8 cellular contexts compared by ENCODE assay signal in genomic region chr20:60055740-60056139, GRCh38.
A peak's percentile ranks its signal among the peaks of the same experiment; 100 is the strongest.
DNase-seq lines count a peak whose midpoint lies in the region; ATAC-seq and TF ChIP-seq lines count a peak whose summit lies in the region.

No MANE protein-coding gene starts in this region.

- no peak overlapping the region for H2BK15ac ChIP-seq in mesenchymal stem cell (ENCODE audit: low read depth, poor library complexity, severe bottlenecking)

- intact Hi-C loops in natural killer cell (cut with micrococcal nuclease): loop anchor here (2.0 to 5.0 kb wide), 4 partner anchors 113 to 1207 kb away; partner anchors contain the start of genes FAM217B and PPP1R3D

- no peak overlapping the region for H3K4me3 ChIP-seq in mesenchymal stem cell (ENCODE audit: insufficient read depth in 1 of 2, low read depth in 1 of 2, low read length in 2 of 2)

- peaks cover 0 to 50% of the 10 kb centered on the region in 2 experiments for H3K27me3 ChIP-seq in mesenchymal stem cell (ENCODE audit: control insufficient read depth in 1 of 2, insufficient read depth in 1 of 2, low read length in 2 of 2)

- no peaks in the 10 kb centered on the region for H3K9me3 Mint-ChIP-seq in activated naive CD8-positive, alpha-beta T cell treated with anti-CD3 and anti-CD28 coated beads, Interleukin-2, amount 10 ng/mL, durations not matched to agents 7 days and 5 days
- no peaks in the 10 kb centered on the region for H3K9me3 Mint-ChIP-seq in natural killer cell

- no peak overlapping the region for H3K4me2 ChIP-seq in mesenchymal stem cell (ENCODE audit: low read length, poor library complexity, severe bottlenecking)

- H3K36me3 Mint-ChIP-seq in activated naive CD8-positive, alpha-beta T cell treated with anti-CD3 and anti-CD28 coated beads, Interleukin-2, amount 10 ng/mL, durations not matched to agents 7 days and 5 days: no peaks in the 10 kb centered on the region
- H3K36me3 Mint-ChIP-seq in natural killer cell: no peaks in the 10 kb centered on the region

- H3K27ac Mint-ChIP-seq in activated naive CD8-positive, alpha-beta T cell treated with anti-CD3 and anti-CD28 coated beads, Interleukin-2, amount 10 ng/mL, durations not matched to agents 7 days and 5 days: peak overlapping the region; percentile 82
- H3K27ac Mint-ChIP-seq in natural killer cell: peak overlapping the region; percentile 94 to 96

- H3K4ac ChIP-seq in mesenchymal stem cell (ENCODE audit: low read depth in 1 of 2, low read length in 2 of 2): no peak overlapping the region

- H3K9me3 ChIP-seq in mesenchymal stem cell (ENCODE audit: control insufficient read depth, low read length): no peaks in the 10 kb centered on the region

- H3K14ac ChIP-seq in mesenchymal stem cell (ENCODE audit: low read length in 2 of 2): no peak overlapping the region

- H2BK5ac ChIP-seq in mesenchymal stem cell (ENCODE audit: low read depth, low read length, poor library complexity, severe bottlenecking): no peak overlapping the region

- no peak overlapping the region for H2BK120ac ChIP-seq in mesenchymal stem cell (ENCODE audit: low read depth, low read length)

- H2AK5ac ChIP-seq in mesenchymal stem cell (ENCODE audit: low read length, severe bottlenecking): no peak overlapping the region

- peak; percentile 77 for ATAC-seq in activated naive CD8-positive, alpha-beta T cell treated with anti-CD3 and anti-CD28 coated beads, Interleukin-2, amount 10 ng/mL, durations not matched to agents 7 days and 5 days (ENCODE audit: low read depth)
- ATAC-seq in natural killer cell (peak; percentile 47 to 72 (median 64)), GM19467 (IDR thresholded peaks at IDR 0.05; ENCODE audit: unreplicated experiment) (no peak)

- H3K18ac ChIP-seq in mesenchymal stem cell (ENCODE audit: low read depth in 1 of 2, low read length in 2 of 2): no peak overlapping the region

- no peaks in the 10 kb centered on the region for H3K79me1 ChIP-seq in mesenchymal stem cell (replicated peaks; ENCODE audit: low read length, poor library complexity, severe bottlenecking)

- H3K27ac ChIP-seq in mesenchymal stem cell (ENCODE audit: low read length, poor library complexity, severe bottlenecking): no peak overlapping the region

- peaks cover 20% of the 10 kb centered on the region for H3K4me1 ChIP-seq in mesenchymal stem cell (ENCODE audit: control insufficient read depth, insufficient read depth, low read depth, low read length)

- no peak overlapping the region for H3K9ac ChIP-seq in mesenchymal stem cell (ENCODE audit: low read length)

- no peak overlapping the region for H4K8ac ChIP-seq in mesenchymal stem cell (ENCODE audit: low read length)

- H3K23ac ChIP-seq in mesenchymal stem cell (ENCODE audit: low read length in 2 of 2): no peak overlapping the region

- WGBS in mesenchymal stem cell: 74% methylated on average over 14 of the region's 14 CpGs

- peaks cover 9% of the 10 kb centered on the region for H3K27me3 Mint-ChIP-seq in activated naive CD8-positive, alpha-beta T cell treated with anti-CD3 and anti-CD28 coated beads, Interleukin-2, amount 10 ng/mL, durations not matched to agents 7 days and 5 days
- H3K27me3 Mint-ChIP-seq in natural killer cell (ENCODE audit: low read depth in 2 of 2): no peaks in the 10 kb centered on the region

- peaks cover 41% of the 10 kb centered on the region for H3K4me1 Mint-ChIP-seq in activated naive CD8-positive, alpha-beta T cell treated with anti-CD3 and anti-CD28 coated beads, Interleukin-2, amount 10 ng/mL, durations not matched to agents 7 days and 5 days
- peaks cover 78% of the 10 kb centered on the region in 2 donors for H3K4me1 Mint-ChIP-seq in natural killer cell

- no peak overlapping the region for H4K91ac ChIP-seq in mesenchymal stem cell (ENCODE audit: low read length)

- no peak for TF ChIP-seq CTCF in natural killer cell (IDR thresholded peaks at IDR 0.05)

- H3K36me3 ChIP-seq in mesenchymal stem cell (ENCODE audit: control insufficient read depth in 1 of 2, insufficient read depth in 2 of 2, low read depth in 1 of 2, low read length in 2 of 2): no peaks in the 10 kb centered on the region

- POLR2A ChIA-PET in activated naive CD8-positive, alpha-beta T cell treated with anti-CD3 and anti-CD28 coated beads, Interleukin-2, amount 10 ng/mL, durations not matched to agents 7 days and 5 days (lab: Charles Lee): interaction anchor here (1.7 to 2.9 kb wide), 2 partner anchors 115 to 151 kb away, joined by 6 to 19 read pairs; partner anchors contain the start of genes FAM217B and PPP1R3D

- no peak overlapping the region for H2AFZ ChIP-seq in mesenchymal stem cell (ENCODE audit: low read depth, low read length)

- no peak overlapping the region for H2BK12ac ChIP-seq in mesenchymal stem cell (ENCODE audit: low read length in 2 of 2)

- peak; percentile 53 for DNase-seq in GDM1 (lab: John Stamatoyannopoulos, UW)
- peak; percentile 35 for DNase-seq in OCI-M1 (lab: John Stamatoyannopoulos, UW)
- DNase-seq in activated naive CD8-positive, alpha-beta T cell treated with anti-CD3 and anti-CD28 coated beads, Interleukin-2, amount 10 ng/mL, durations not matched to agents 7 days and 5 days: peak; percentile 62
- peak; percentile 55 for DNase-seq in natural killer cell
- no peak for DNase-seq in mesenchymal stem cell
- DNase-seq in effector CD8-positive, alpha-beta T cell (lab: John Stamatoyannopoulos, UW): no peak
- no peak for DNase-seq in dedifferentiated amniotic fluid mesenchymal stem cell (ENCODE audit: extremely low spot score)

- peak overlapping the region; percentile 77 for H3K4me3 Mint-ChIP-seq in activated naive CD8-positive, alpha-beta T cell treated with anti-CD3 and anti-CD28 coated beads, Interleukin-2, amount 10 ng/mL, durations not matched to agents 7 days and 5 days
- H3K4me3 Mint-ChIP-seq in natural killer cell: peak overlapping the region; percentile 91

Comparison
In these comparisons a context has a peak if more than half of its experiments do, and no peak if none do; other contexts are left out.
1. DNase-seq: peak in GDM1 (single experiment), OCI-M1 (single experiment), activated naive CD8-positive, alpha-beta T cell treated with anti-CD3 and anti-CD28 coated beads, Interleukin-2, amount 10 ng/mL, durations not matched to agents 7 days and 5 days (single experiment) and natural killer cell (single experiment); none in mesenchymal stem cell (single experiment), effector CD8-positive, alpha-beta T cell (single experiment) and dedifferentiated amniotic fluid mesenchymal stem cell (single experiment).